33 cellular contexts compared by ENCODE assay signal in genomic region chr2:47141520-47141919, GRCh38. TPM values are rescaled to one million over a fixed set of nuclear protein-coding genes. Genes with fewer than 3 reads are reported as not detected.
"Had no signal": no experiment of that assay in that cellular context is flagged by ENCODE, and none has a peak within 500 bp of the region (broad histone marks: within the 10 kb centered on the region; RNA-seq: fewer than 3 reads in every experiment).

No MANE protein-coding gene starts in this region.

- H3K36me3 Mint-ChIP-seq: natural killer cell had no signal

- DNase-seq: naive thymus-derived CD4-positive, alpha-beta T cell; natural killer cell; occipital lobe; ovary; psoas muscle; right cardiac atrium; right lobe of liver; sigmoid colon; small intestine; spleen; stimulated activated CD4-positive, alpha-beta T cell treated with anti-CD3 and anti-CD28 coated beads, Interleukin-12 subunit alpha, Interleukin-12 subunit beta, amount 100 ng/mL, for 4 hours; stimulated activated CD4-positive, alpha-beta T cell treated with anti-CD3 and anti-CD28 coated beads, Interleukin-1b, Interleukin-23, amount 100 ng/mL, for 48 hours; stimulated activated CD4-positive, alpha-beta T cell treated with anti-CD3 and anti-CD28 coated beads, Interleukin-4, amount 100 ng/mL, for 1 hour; stimulated activated CD4-positive, alpha-beta T cell treated with anti-CD3 and anti-CD28 coated beads, Interleukin-4, amount 100 ng/mL, for 4 hours; stimulated activated CD8-positive, alpha-beta memory T cell treated with anti-CD3 and anti-CD28 coated beads, Interleukin-4, amount 100 ng/mL, for 48 hours; stimulated activated naive B cell treated with anti-CD40 and anti-IgM and Interleukin-4, amounts not matched to agents 10 μg/mL and 1 μg/mL and 100 μg/mL, for 72 hours; stimulated activated naive CD4-positive, alpha-beta T cell treated with Interleukin-2 at 50 U/mL for 16 hours; stomach; thyroid gland; trophoblast cell; upper lobe of left lung; uterus had no signal

- H3K27me3 Mint-ChIP-seq: naive thymus-derived CD4-positive, alpha-beta T cell; progenitor cell of endocrine pancreas; stimulated activated naive B cell treated with anti-CD40 and anti-IgM and Interleukin-4, amounts not matched to agents 10 μg/mL and 1 μg/mL and 100 μg/mL, for 72 hours; stimulated activated naive CD8-positive, alpha-beta T cell treated with anti-CD3 and anti-CD28 coated beads, Interleukin-15, Interleukin-2, amounts not matched to agents 100 ng/mL and 50 ng/mL, for 24 hours had no signal

- H3K79me2 ChIP-seq: parathyroid adenoma had no signal

- ATAC-seq: naive thymus-derived CD4-positive, alpha-beta T cell; natural killer cell; psoas muscle; right cardiac atrium; right lobe of liver; stimulated activated naive B cell treated with anti-CD40 and anti-IgM and Interleukin-4, amounts not matched to agents 10 μg/mL and 1 μg/mL and 100 μg/mL, for 72 hours had no signal

- H3K9me3 ChIP-seq: ovary, psoas muscle, sigmoid colon, stomach, thoracic aorta, thyroid gland, upper lobe of left lung, uterus had no signal

- H3K27ac ChIP-seq: neural progenitor cell, ovary, parathyroid adenoma, psoas muscle, right lobe of liver, sigmoid colon, spleen, stomach, thoracic aorta, thyroid gland, tibial nerve, upper lobe of left lung, uterus had no signal

- H3K27me3 ChIP-seq: neural progenitor cell, ovary, right lobe of liver, sigmoid colon, spleen, stomach, thyroid gland, tibial nerve, upper lobe of left lung, uterus had no signal

- H3K4me1 Mint-ChIP-seq: naive thymus-derived CD4-positive, alpha-beta T cell; natural killer cell; nephron; stimulated activated naive B cell treated with anti-CD40 and anti-IgM and Interleukin-4, amounts not matched to agents 10 μg/mL and 1 μg/mL and 100 μg/mL, for 72 hours had no signal

- H3K4me2 ChIP-seq: neural progenitor cell had no signal

- H3K4me3 Mint-ChIP-seq: naive thymus-derived CD4-positive, alpha-beta T cell; natural killer cell; nephron; neural progenitor cell; stimulated activated naive B cell treated with anti-CD40 and anti-IgM and Interleukin-4, amounts not matched to agents 10 μg/mL and 1 μg/mL and 100 μg/mL, for 72 hours; stimulated activated naive CD8-positive, alpha-beta T cell treated with anti-CD3 and anti-CD28 coated beads, Interleukin-15, Interleukin-2, amounts not matched to agents 100 ng/mL and 50 ng/mL, for 24 hours had no signal

- H3K27ac Mint-ChIP-seq: naive thymus-derived CD4-positive, alpha-beta T cell; natural killer cell; nephron; neural progenitor cell; progenitor cell of endocrine pancreas; stimulated activated naive B cell treated with anti-CD40 and anti-IgM and Interleukin-4, amounts not matched to agents 10 μg/mL and 1 μg/mL and 100 μg/mL, for 72 hours; stimulated activated naive CD8-positive, alpha-beta T cell treated with anti-CD3 and anti-CD28 coated beads, Interleukin-15, Interleukin-2, amounts not matched to agents 100 ng/mL and 50 ng/mL, for 24 hours had no signal

- H3K36me3 ChIP-seq: neural progenitor cell, ovary, right lobe of liver, thyroid gland, uterus had no signal

- H3K9me3 Mint-ChIP-seq: natural killer cell had no signal

- H3K9ac ChIP-seq: neural progenitor cell, parathyroid adenoma had no signal

- H2AFZ ChIP-seq: neural progenitor cell, parathyroid adenoma had no signal

- H3K4me1 ChIP-seq: neural progenitor cell, parathyroid adenoma, psoas muscle, right lobe of liver, sigmoid colon, spleen, stomach, thyroid gland, tibial nerve, upper lobe of left lung, uterus had no signal

- H3K4me3 ChIP-seq: neural progenitor cell, ovary, psoas muscle, right lobe of liver, sigmoid colon, spleen, stomach, thoracic aorta, thyroid gland, tibial nerve, upper lobe of left lung, uterus had no signal

RNA-seq across cellular contexts. Expression of gene STPG4, which starts 13.6 kb away (rescaled TPM):
- total RNA-seq: psoas muscle, right lobe of liver, skeletal muscle tissue, stomach, subcutaneous adipose tissue, thoracic aorta, urinary bladder had no signal
- polyA plus RNA-seq: naive thymus-derived CD4-positive, alpha-beta T cell; neural cell; right cardiac atrium; stomach had no signal
